ENCODE assay signal across 23 cellular contexts in the genomic region with DNA sequence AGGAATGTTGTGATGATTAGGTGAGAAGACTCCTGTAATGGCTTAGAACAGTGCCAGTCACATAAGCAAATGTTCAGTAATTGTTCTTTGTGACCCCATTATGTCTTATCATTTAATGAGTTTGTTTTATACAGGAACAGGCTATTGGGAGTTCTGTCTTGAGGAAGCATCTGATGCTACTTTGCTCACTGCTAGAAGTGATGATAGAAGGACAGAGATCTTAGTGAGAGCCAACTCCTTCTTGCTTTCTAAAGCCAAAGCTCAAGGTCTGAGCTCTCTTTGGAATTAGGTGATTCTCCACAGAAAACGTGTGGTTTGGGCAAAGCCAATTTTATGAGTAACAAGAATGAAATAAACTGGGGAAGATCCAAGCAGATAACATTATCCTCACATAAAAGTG.
A peak's percentile ranks its signal among the peaks of the same experiment; 100 is the strongest.
DNase-seq lines count a peak whose midpoint lies in the region; ATAC-seq and TF ChIP-seq lines count a peak whose summit lies in the region.
"Had no signal": no experiment of that assay in that cellular context is flagged by ENCODE, and none has a peak within 500 bp of the region (broad histone marks: within the 10 kb centered on the region; RNA-seq: fewer than 3 reads in every experiment).

No MANE protein-coding gene starts in this region.

- intact Hi-C loops in Right ventricle myocardium inferior (cut with DNase I): no loop called here
- intact Hi-C loops in cardiac septum (cut with DNase I): no loop called here
- intact Hi-C loops in heart left ventricle (cut with DNase I): no loop called here
- intact Hi-C loops in left ventricle myocardium superior (cut with micrococcal nuclease): no loop called here

- H3K4me1 ChIP-seq in heart left ventricle (peaks cover 0 to 19% (median 12%) of the 10 kb centered on the region in 12 donors), right atrium auricular region (peaks cover 0 to 13% of the 10 kb centered on the region in 2 donors)
- H3K4me1 ChIP-seq: BE2C had no signal

- H3K9me3 ChIP-seq in heart left ventricle: no peaks in the 10 kb centered on the region
- no peaks in the 10 kb centered on the region for H3K9me3 ChIP-seq in right atrium auricular region
- H3K9me3 ChIP-seq: BE2C had no signal

- 32 to 36% (median 34%) methylated on average over 1 of the region's 1 CpG for WGBS in heart left ventricle, 4 donors

- no peak for TF ChIP-seq POLR2A in heart left ventricle (IDR thresholded peaks at IDR 0.05)

- no peaks in the 10 kb centered on the region for H3K36me3 ChIP-seq in heart left ventricle
- H3K36me3 ChIP-seq in right atrium auricular region: no peaks in the 10 kb centered on the region
- H3K36me3 ChIP-seq: BE2C, BLaER1 had no signal

- TF ChIP-seq CTCF in heart left ventricle (IDR thresholded peaks at IDR 0.05) (no peak), right atrium auricular region (IDR thresholded peaks at IDR 0.05) (no peak)

- H3K27ac ChIP-seq in heart left ventricle (peak overlapping the region in 5 of 12 donors; percentile 6 to 52 (median 29)), right atrium auricular region (no peak overlapping the region)
- H3K27ac ChIP-seq: BLaER1 had no signal

- DNase-seq in Right ventricle myocardium inferior (ENCODE audit: missing footprints): no peak
- DNase-seq in cardiac septum (ENCODE audit: low spot score): no peak
- no peak for DNase-seq in heart left ventricle
- no peak for DNase-seq in right atrium auricular region (ENCODE audit: low spot score)
- no peak for DNase-seq in left ventricle myocardium superior
- DNase-seq: 8988T; ACHN; BE2C; C1 segment of cervical spinal cord; CD4-positive, alpha-beta memory T cell; CD4-positive, CD25-positive, alpha-beta regulatory T cell; CD8-positive, alpha-beta memory T cell; COR-L47; DMS 273 treated with DMSO at 0.1 percent for 48 hours; DMS153; DMS53; DMS79; DND-41; EL; GDM1 had no signal

- H3K27me3 ChIP-seq in heart left ventricle: no peaks in the 10 kb centered on the region
- no peaks in the 10 kb centered on the region for H3K27me3 ChIP-seq in right atrium auricular region
- H3K27me3 ChIP-seq: BE2C, BLaER1 had no signal

- peak; percentile 37 for ATAC-seq in Right ventricle myocardium inferior
- peak in 3 of 4 donors; percentile 11 to 53 (median 21) for ATAC-seq in heart left ventricle
- ATAC-seq in left ventricle myocardium superior: peak; percentile 29
- ATAC-seq in GM18511 (IDR thresholded peaks at IDR 0.05; ENCODE audit: unreplicated experiment): no peak
- ATAC-seq: GM12878 had no signal

- H3K4me3 ChIP-seq in heart left ventricle (no peak overlapping the region), right atrium auricular region (no peak overlapping the region)
- H3K4me3 ChIP-seq: BLaER1, GM12878 had no signal
